In genomic region chrX:136064661-136065043, GRCh38 we compare ENCODE assay signal across 14 cellular contexts.
DNase-seq lines count a peak whose midpoint lies in the region; ATAC-seq and TF ChIP-seq lines count a peak whose summit lies in the region.
"Had no signal": no experiment of that assay in that cellular context is flagged by ENCODE, and none has a peak within 500 bp of the region (broad histone marks: within the 10 kb centered on the region; RNA-seq: fewer than 3 reads in every experiment).

No MANE protein-coding gene starts in this region.

- no peaks in the 10 kb centered on the region for H3K27me3 Mint-ChIP-seq in T-helper 2 cell treated with Interferon-gamma antibody and Interleukin-4, amounts not matched to agents 5 μg/mL and 100 μg/mL, for 36 hours (ENCODE audit: low read depth)

- peak overlapping the region; percentile 36 for H3K27ac Mint-ChIP-seq in T-helper 2 cell treated with Interferon-gamma antibody and Interleukin-4, amounts not matched to agents 5 μg/mL and 100 μg/mL, for 36 hours

- TF ChIP-seq POLR2A in esophagus squamous epithelium (IDR thresholded peaks at IDR 0.05) (no peak), gastrocnemius medialis (IDR thresholded peaks at IDR 0.05) (no peak)

- POLR2A ChIA-PET in PC-9 (lab: Charles Lee; ENCODE audit: unreplicated experiment): no interaction called here

- in situ Hi-C loops in gastrocnemius medialis (cut with MboI; ENCODE audit: low sequenced_read_pairs in 4 of 4): no loop called here

- H3K4me3 ChIP-seq in PC-9 (no peak overlapping the region), esophagus squamous epithelium (no peak overlapping the region), gastrocnemius medialis (no peak overlapping the region)
- H3K4me3 ChIP-seq: A549 had no signal

- peak overlapping the region; percentile 62 for H3K4me2 ChIP-seq in PC-9
- H3K4me2 ChIP-seq: A549 had no signal

- H3K27me3 ChIP-seq in PC-9 (ENCODE audit: insufficient read depth, low read depth) (no peaks in the 10 kb centered on the region), esophagus squamous epithelium (no peaks in the 10 kb centered on the region), gastrocnemius medialis (no peaks in the 10 kb centered on the region)

- H2AFZ ChIP-seq in PC-9: no peak overlapping the region

- ATAC-seq in gastrocnemius medialis (no peak), GM18498 (IDR thresholded peaks at IDR 0.05; ENCODE audit: unreplicated experiment) (no peak)
- ATAC-seq: A549, Panc1 had no signal

- no TSS peak for BruUV-seq in PC-9 (replicated peaks; lab: Mats Ljungman, UMichigan)

- no peaks in the 10 kb centered on the region for H3K9me3 ChIP-seq in PC-9 (ENCODE audit: insufficient read depth, low read depth)
- H3K9me3 ChIP-seq in esophagus squamous epithelium: no peaks in the 10 kb centered on the region
- no peaks in the 10 kb centered on the region for H3K9me3 ChIP-seq in gastrocnemius medialis
- H3K9me3 ChIP-seq: A549 had no signal

- H3K36me3 ChIP-seq in PC-9 (ENCODE audit: low read depth) (no peaks in the 10 kb centered on the region), esophagus squamous epithelium (no peaks in the 10 kb centered on the region), gastrocnemius medialis (no peaks in the 10 kb centered on the region)

- TF ChIP-seq CTCF in PC-9 (conservative IDR thresholded peaks at IDR 0.05) (no peak), esophagus squamous epithelium (IDR thresholded peaks at IDR 0.05) (no peak), gastrocnemius medialis (IDR thresholded peaks at IDR 0.05 in 4 of 5, conservative IDR thresholded peaks at IDR 0.05 in 1 of 5) (no peak)

- no peaks in the 10 kb centered on the region for H4K20me1 ChIP-seq in PC-9 (ENCODE audit: insufficient read depth)

- 56 to 74% methylated on average over 3 of the region's 3 CpGs for WGBS in esophagus squamous epithelium, 2 donors

- CTCF ChIA-PET in PC-9 (lab: Charles Lee): no interaction called here

- no peak for DNase-seq in T-helper 2 cell treated with Interferon-gamma antibody and Interleukin-4, amounts not matched to agents 5 μg/mL and 100 μg/mL, for 36 hours (ENCODE audit: low spot score)
- DNase-seq in T-helper 2 cell: no peak
- DNase-seq in PC-9: no peak
- DNase-seq in esophagus squamous epithelium (lab: John Stamatoyannopoulos, UW): no peak
- no peak for DNase-seq in gastrocnemius medialis
- DNase-seq in AML-193 (lab: John Stamatoyannopoulos, UW): no peak
- no peak for DNase-seq in NCI-H2029 treated with DMSO at 0.1 percent for 48 hours (lab: John Stamatoyannopoulos, UW)
- DNase-seq: GF-D8, islet precursor cell, naive B cell, T1000 had no signal

- H3K36me3 Mint-ChIP-seq in T-helper 2 cell treated with Interferon-gamma antibody and Interleukin-4, amounts not matched to agents 5 μg/mL and 100 μg/mL, for 36 hours (ENCODE audit: low read depth): no peaks in the 10 kb centered on the region
- H3K36me3 Mint-ChIP-seq: naive B cell had no signal

- H3K9me2 ChIP-seq in PC-9 (ENCODE audit: insufficient read depth): no peaks in the 10 kb centered on the region

- peaks cover 44% of the 10 kb centered on the region for H3K4me1 ChIP-seq in PC-9 (replicated peaks; ENCODE audit: insufficient read depth)
- H3K4me1 ChIP-seq in esophagus squamous epithelium: no peaks in the 10 kb centered on the region
- no peaks in the 10 kb centered on the region for H3K4me1 ChIP-seq in gastrocnemius medialis
- H3K4me1 ChIP-seq: A549 had no signal

- H3K79me2 ChIP-seq in PC-9 (ENCODE audit: low read depth): no peaks in the 10 kb centered on the region

- peak overlapping the region; percentile 18 for H3K4me3 Mint-ChIP-seq in T-helper 2 cell treated with Interferon-gamma antibody and Interleukin-4, amounts not matched to agents 5 μg/mL and 100 μg/mL, for 36 hours
- H3K4me3 Mint-ChIP-seq: naive B cell had no signal

- peaks cover 6% of the 10 kb centered on the region for H3K4me1 Mint-ChIP-seq in T-helper 2 cell treated with Interferon-gamma antibody and Interleukin-4, amounts not matched to agents 5 μg/mL and 100 μg/mL, for 36 hours (ENCODE audit: low read depth)

- H3K27ac ChIP-seq in PC-9 (peak overlapping the region; percentile 87), esophagus squamous epithelium (peak overlapping the region; percentile 42 to 85 (median 70)), gastrocnemius medialis (peak overlapping the region; percentile 31 to 67 (median 48))
- H3K27ac ChIP-seq: A549 had no signal

- H3F3A ChIP-seq in PC-9 (ENCODE audit: insufficient read depth, low read depth): peaks cover 43% of the 10 kb centered on the region; the same call in 1 of the 2 replicates

- H3K9me3 Mint-ChIP-seq in T-helper 2 cell treated with Interferon-gamma antibody and Interleukin-4, amounts not matched to agents 5 μg/mL and 100 μg/mL, for 36 hours: no peaks in the 10 kb centered on the region
- H3K9me3 Mint-ChIP-seq: naive B cell had no signal

- intact Hi-C loops in PC-9 (cut with micrococcal nuclease; ENCODE audit: unreplicated experiment) (no loop called here), esophagus squamous epithelium (cut with DNase I) (no loop called here), gastrocnemius medialis (cut with DNase I; ENCODE audit: low total_unique reads) (no loop called here)
